ENCODE assay signal across 18 cellular contexts in the genomic region with DNA sequence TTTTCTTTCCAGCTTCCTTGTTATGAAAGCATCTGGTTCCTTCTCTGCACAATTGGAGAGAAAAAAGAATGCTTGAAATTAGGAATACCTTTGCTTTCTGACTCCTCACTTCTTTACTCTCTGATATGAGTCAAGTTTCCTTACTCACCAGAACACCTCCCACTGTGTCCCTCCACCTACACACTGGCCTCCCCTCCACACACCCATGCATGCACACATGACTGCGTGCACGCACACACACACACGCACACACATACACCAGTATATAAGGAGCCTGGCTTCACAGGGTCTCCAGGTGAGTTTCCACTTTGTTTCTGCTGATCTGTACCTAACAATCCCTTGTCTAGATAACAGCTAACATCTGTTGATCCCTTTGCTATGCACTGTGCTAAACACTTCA. TPM values are rescaled to one million over a fixed set of nuclear protein-coding genes. Genes with fewer than 3 reads are reported as not detected.
DNase-seq lines count a peak whose midpoint lies in the region; ATAC-seq and TF ChIP-seq lines count a peak whose summit lies in the region.
"Had no signal": no experiment of that assay in that cellular context is flagged by ENCODE, and none has a peak within 500 bp of the region (broad histone marks: within the 10 kb centered on the region; RNA-seq: fewer than 3 reads in every experiment).

No MANE protein-coding gene starts in this region.

- H3K4me3 ChIP-seq in GM23338 = no peak overlapping the region
- no peak overlapping the region for H3K4me3 ChIP-seq in HEK293 (ENCODE audit: low read depth, low read length)
- H3K4me3 ChIP-seq: GM23248 had no signal

- no peak for DNase-seq in GM23338 (ENCODE audit: low spot score)
- DNase-seq in inferior parietal cortex (ENCODE audit: extremely low spot score) = peak; percentile 16
- no peak for DNase-seq in stimulated activated effector memory CD8-positive, alpha-beta T cell treated with anti-CD3 and anti-CD28 coated beads, Interleukin-12 subunit alpha, Interleukin-12 subunit beta, amount 100 ng/mL, for 72 hours (ENCODE audit: low spot score in 2 of 2)
- no peak for DNase-seq in NCI-H146 treated with DMSO at 0.1 percent for 48 hours (lab: John Stamatoyannopoulos, UW; ENCODE audit: unreplicated experiment)
- DNase-seq in WTC11 (ENCODE audit: low spot score) = no peak
- DNase-seq: ACHN; AML-193; Caco-2; CD4-positive, alpha-beta T cell; GDM1; GM23248; KG1 had no signal

- H3K4me1 ChIP-seq in GM23338 (ENCODE audit: insufficient read depth) (peaks cover 5% of the 10 kb centered on the region; the same call in 1 of the 2 replicates), HEK293 (ENCODE audit: control insufficient read depth, insufficient read depth, low read length) (no peaks in the 10 kb centered on the region)
- H3K4me1 ChIP-seq: Caco-2 had no signal

- H3K27ac Mint-ChIP-seq in GM23338 = no peak overlapping the region; the same call in 1 of the 2 replicates
- H3K27ac Mint-ChIP-seq in stimulated activated effector memory CD8-positive, alpha-beta T cell treated with anti-CD3 and anti-CD28 coated beads, Interleukin-12 subunit alpha, Interleukin-12 subunit beta, amount 100 ng/mL, for 72 hours = no peak overlapping the region
- H3K27ac Mint-ChIP-seq in WTC11 = no peak overlapping the region; the same call in 1 of the 2 replicates
- H3K27ac Mint-ChIP-seq: CD4-positive, alpha-beta T cell; IgD-negative memory B cell had no signal

- H3K9me3 ChIP-seq in HEK293 (ENCODE audit: control insufficient read depth, insufficient read depth, low read depth, low read length) = no peaks in the 10 kb centered on the region

- CTCF ChIA-PET in HEK293 (lab: Yijun Ruan, JAX) = interaction anchor here (0.6 kb wide), 2 partner anchors 131 to 885 kb away, joined by 3 to 5 read pairs; no protein-coding TSS in a partner anchor
- CTCF ChIA-PET in WTC11 (lab: Charles Lee) = no interaction called here

- 0 out of 2 replicates have a peak, but pooled peaks cover 4% of the 10 kb centered on the region for H3K9me2 ChIP-seq in GM23338 (ENCODE audit: insufficient read depth)

- H3K4me3 Mint-ChIP-seq in GM23338 (no peak overlapping the region), WTC11 (no peak overlapping the region)
- no peak overlapping the region for H3K4me3 Mint-ChIP-seq in stimulated activated effector memory CD8-positive, alpha-beta T cell treated with anti-CD3 and anti-CD28 coated beads, Interleukin-12 subunit alpha, Interleukin-12 subunit beta, amount 100 ng/mL, for 72 hours
- H3K4me3 Mint-ChIP-seq: CD4-positive, alpha-beta T cell had no signal

- H3K36me3 Mint-ChIP-seq in GM23338 (ENCODE audit: low read depth) (peaks cover 9% of the 10 kb centered on the region; the same call in 2 of the 3 replicates), WTC11 (peaks cover 6% of the 10 kb centered on the region)
- H3K36me3 Mint-ChIP-seq in stimulated activated effector memory CD8-positive, alpha-beta T cell treated with anti-CD3 and anti-CD28 coated beads, Interleukin-12 subunit alpha, Interleukin-12 subunit beta, amount 100 ng/mL, for 72 hours = no peaks in the 10 kb centered on the region

- no peaks in the 10 kb centered on the region; the same call in 1 of the 2 replicates for H4K20me1 ChIP-seq in GM23338 (replicated peaks; ENCODE audit: insufficient read depth)

- H2AFZ ChIP-seq in GM23338 = 0 out of 2 replicates have a peak overlapping the region, but pooled peaks have one; percentile 43
- H2AFZ ChIP-seq: GM23248 had no signal

- peaks cover 23% of the 10 kb centered on the region for H3K4me1 Mint-ChIP-seq in GM23338
- H3K4me1 Mint-ChIP-seq in stimulated activated effector memory CD8-positive, alpha-beta T cell treated with anti-CD3 and anti-CD28 coated beads, Interleukin-12 subunit alpha, Interleukin-12 subunit beta, amount 100 ng/mL, for 72 hours = no peaks in the 10 kb centered on the region
- peaks cover 36% of the 10 kb centered on the region for H3K4me1 Mint-ChIP-seq in WTC11
- H3K4me1 Mint-ChIP-seq: IgD-negative memory B cell had no signal

- H3F3A ChIP-seq in GM23338 (replicated peaks; ENCODE audit: low read depth) = no peaks in the 10 kb centered on the region

- H3K27me3 ChIP-seq in GM23338 (ENCODE audit: insufficient read depth) = no peaks in the 10 kb centered on the region

- ATAC-seq in GM23338 (no peak), GM18519 (IDR thresholded peaks at IDR 0.05; ENCODE audit: low FRiP score, unreplicated experiment) (no peak), WTC11 (no peak)
- peak; percentile 62 for ATAC-seq in stimulated activated effector memory CD8-positive, alpha-beta T cell treated with anti-CD3 and anti-CD28 coated beads, Interleukin-12 subunit alpha, Interleukin-12 subunit beta, amount 100 ng/mL, for 72 hours
- ATAC-seq: HCT116, HepG2 had no signal

- TF ChIP-seq CTCF in GM23338 (conservative IDR thresholded peaks at IDR 0.05; ENCODE audit: low read depth in 2 of 2) (no peak), HEK293 (tag by site-specific recombination; IDR thresholded peaks at IDR 0.05) (no peak), WTC11 (IDR thresholded peaks at IDR 0.05) (no peak)

- peaks cover 13% of the 10 kb centered on the region for H3K9me3 Mint-ChIP-seq in GM23338
- H3K9me3 Mint-ChIP-seq in stimulated activated effector memory CD8-positive, alpha-beta T cell treated with anti-CD3 and anti-CD28 coated beads, Interleukin-12 subunit alpha, Interleukin-12 subunit beta, amount 100 ng/mL, for 72 hours = no peaks in the 10 kb centered on the region
- peaks cover 17% of the 10 kb centered on the region for H3K9me3 Mint-ChIP-seq in WTC11
- H3K9me3 Mint-ChIP-seq: CD4-positive, alpha-beta T cell had no signal

- H3K27me3 Mint-ChIP-seq in GM23338 (ENCODE audit: insufficient read depth, low read depth, poor library complexity) = peaks cover 6% of the 10 kb centered on the region
- no peaks in the 10 kb centered on the region for H3K27me3 Mint-ChIP-seq in WTC11 (ENCODE audit: low read depth)

- H3K36me3 ChIP-seq in GM23338 (ENCODE audit: insufficient read depth) = no peaks in the 10 kb centered on the region; the same call in 1 of the 2 replicates
- no peaks in the 10 kb centered on the region for H3K36me3 ChIP-seq in HEK293 (ENCODE audit: control insufficient read depth in 2 of 2, insufficient read depth in 1 of 2, low read length in 2 of 2)

- POLR2A ChIA-PET in HEK293 (lab: Yijun Ruan, JAX) (no interaction called here), WTC11 (lab: Charles Lee) (no interaction called here)

- H3K27ac ChIP-seq in GM23338 (ENCODE audit: low read depth) (no peak overlapping the region), HEK293 (ENCODE audit: extremely low read depth, low read depth, low read length) (no peak overlapping the region)
- H3K27ac ChIP-seq: C4-2B, GM23248 had no signal

- no peaks in the 10 kb centered on the region for H3K79me2 ChIP-seq in GM23338 (replicated peaks; ENCODE audit: insufficient read depth)

- no peak overlapping the region for H3K4me2 ChIP-seq in GM23338

TF ChIP-seq in GM23338, 12 proteins besides CTCF, POLR2A, EP300 and RAD21 (continues in another document):
- TF ChIP-seq JUNB (IDR thresholded peaks at IDR 0.05; ENCODE audit: unreplicated experiment) (no peak), EZH2 (IDR thresholded peaks at IDR 0.05; ENCODE audit: low read depth, unreplicated experiment) (no peak), ZNF331 (CRISPR knock-in tag; IDR thresholded peaks at IDR 0.05; ENCODE audit: low read depth) (no peak), STAT1 (IDR thresholded peaks at IDR 0.05; ENCODE audit: unreplicated experiment) (no peak)
- TF ChIP-seq, protein P1, sequence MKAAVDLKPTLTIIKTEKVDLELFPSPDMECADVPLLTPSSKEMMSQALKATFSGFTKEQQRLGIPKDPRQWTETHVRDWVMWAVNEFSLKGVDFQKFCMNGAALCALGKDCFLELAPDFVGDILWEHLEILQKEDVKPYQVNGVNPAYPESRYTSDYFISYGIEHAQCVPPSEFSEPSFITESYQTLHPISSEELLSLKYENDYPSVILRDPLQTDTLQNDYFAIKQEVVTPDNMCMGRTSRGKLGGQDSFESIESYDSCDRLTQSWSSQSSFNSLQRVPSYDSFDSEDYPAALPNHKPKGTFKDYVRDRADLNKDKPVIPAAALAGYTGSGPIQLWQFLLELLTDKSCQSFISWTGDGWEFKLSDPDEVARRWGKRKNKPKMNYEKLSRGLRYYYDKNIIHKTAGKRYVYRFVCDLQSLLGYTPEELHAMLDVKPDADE (IDR thresholded peaks at IDR 0.05) = no peak

TF ChIP-seq in HEK293, 187 proteins besides CTCF, POLR2A, EP300 and RAD21:
- TF ChIP-seq EGR2 (tag by site-specific recombination; IDR thresholded peaks at IDR 0.05; ENCODE audit: low read depth) (peak; percentile 89), ZFHX2 (tag by site-specific recombination; conservative IDR thresholded peaks at IDR 0.05) (peak; percentile 94), ZNF623 (tag by site-specific recombination; IDR thresholded peaks at IDR 0.05) (no peak), ZNF311 (tag by site-specific recombination; IDR thresholded peaks at IDR 0.05; ENCODE audit: borderline replicate concordance) (no peak), ZSCAN30 (tag by site-specific recombination; IDR thresholded peaks at IDR 0.05) (no peak), ZBTB17 (tag by site-specific recombination; IDR thresholded peaks at IDR 0.05) (no peak)

TF ChIP-seq in WTC11, 78 proteins besides CTCF, POLR2A, EP300 and RAD21 (continues in another document):
- TF ChIP-seq, protein P2, sequence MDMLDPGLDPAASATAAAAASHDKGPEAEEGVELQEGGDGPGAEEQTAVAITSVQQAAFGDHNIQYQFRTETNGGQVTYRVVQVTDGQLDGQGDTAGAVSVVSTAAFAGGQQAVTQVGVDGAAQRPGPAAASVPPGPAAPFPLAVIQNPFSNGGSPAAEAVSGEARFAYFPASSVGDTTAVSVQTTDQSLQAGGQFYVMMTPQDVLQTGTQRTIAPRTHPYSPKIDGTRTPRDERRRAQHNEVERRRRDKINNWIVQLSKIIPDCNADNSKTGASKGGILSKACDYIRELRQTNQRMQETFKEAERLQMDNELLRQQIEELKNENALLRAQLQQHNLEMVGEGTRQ (CRISPR knock-in tag; IDR thresholded peaks at IDR 0.05) = no peak
- TF ChIP-seq ESRRA (CRISPR knock-in tag; IDR thresholded peaks at IDR 0.05; ENCODE audit: borderline replicate concordance) (no peak), NR1H2 (CRISPR knock-in tag; IDR thresholded peaks at IDR 0.05) (no peak), TEAD4 (CRISPR knock-in tag; IDR thresholded peaks at IDR 0.05) (no peak), RORB (CRISPR knock-in tag; IDR thresholded peaks at IDR 0.05) (no peak)
- TF ChIP-seq, protein P3, sequence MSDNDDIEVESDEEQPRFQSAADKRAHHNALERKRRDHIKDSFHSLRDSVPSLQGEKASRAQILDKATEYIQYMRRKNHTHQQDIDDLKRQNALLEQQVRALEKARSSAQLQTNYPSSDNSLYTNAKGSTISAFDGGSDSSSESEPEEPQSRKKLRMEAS (CRISPR knock-in tag; IDR thresholded peaks at IDR 0.05) = no peak

RNA-seq across cellular contexts. Expression of a gene that starts 11.4 kb away (rescaled TPM):
- total RNA-seq in GM23338 (2014; rRNA removed; shearing (Covaris generic)) = 3.5 and 4.8 TPM in 2 replicates
- polyA plus RNA-seq in GM23338 (2016; fragmentation: Nextera tagmentation; extraction: Ambion mirVana) = 4.4 and 4.9 TPM in 2 replicates
- 7.4 to 9.3 TPM (median 7.9 TPM) in 3 replicates for total RNA-seq in WTC11 (2021)
